ENCODE assay signal across 21 cellular contexts in genomic region chr10:78905015-78905939, GRCh38.
DNase-seq lines count a peak whose midpoint lies in the region; ATAC-seq and TF ChIP-seq lines count a peak whose summit lies in the region.
"Had no signal": no experiment of that assay in that cellular context is flagged by ENCODE, and none has a peak within 500 bp of the region (broad histone marks: within the 10 kb centered on the region; RNA-seq: fewer than 3 reads in every experiment).

No MANE protein-coding gene starts in this region.

- peak overlapping the region; percentile 43 for H3K27ac ChIP-seq in WERI-Rb-1
- H3K27ac ChIP-seq in foreskin keratinocyte, result no peak overlapping the region
- H3K27ac ChIP-seq: esophagus muscularis mucosa, gastrocnemius medialis, pancreas had no signal

- TF ChIP-seq CTCF in WERI-Rb-1 (IDR thresholded peaks at IDR 0.05; ENCODE audit: low read depth, low read length) (no peak), foreskin keratinocyte (conservative IDR thresholded peaks at IDR 0.05) (no peak)

- H3K36me3 ChIP-seq in WERI-Rb-1, result no peaks in the 10 kb centered on the region
- H3K36me3 ChIP-seq: esophagus muscularis mucosa, gastrocnemius medialis, pancreas had no signal

- peak; percentile 39 for DNase-seq in NCI-H2171 treated with DMSO at 0.1 percent for 48 hours (lab: John Stamatoyannopoulos, UW)
- no peak for DNase-seq in NCI-H2171 (lab: John Stamatoyannopoulos, UW)
- DNase-seq in WERI-Rb-1, result peak; percentile 61
- DNase-seq in islet precursor cell, result peak; percentile 37
- peak; percentile 2 for DNase-seq in stimulated activated CD8-positive, alpha-beta memory T cell treated with anti-CD3 and anti-CD28 coated beads, Interleukin-4, amount 100 ng/mL, for 48 hours
- DNase-seq in AG08396 (ENCODE audit: low spot score), result no peak
- DNase-seq in foreskin keratinocyte, result no peak
- no peak for DNase-seq in dedifferentiated amniotic fluid mesenchymal stem cell (ENCODE audit: extremely low spot score)
- DNase-seq: activated CD4-positive, alpha-beta T cell treated with anti-CD3 and anti-CD28 coated beads, Interleukin-2, amount 50 U/mL, for 1 hour; activated effector memory CD4-positive, alpha-beta T cell treated with Interleukin-2 at 50 U/mL for 16 hours; activated naive CD8-positive, alpha-beta T cell treated with anti-CD3 and anti-CD28 coated beads, Interleukin-2, amount 10 ng/mL, durations not matched to agents 7 days and 5 days; effector memory CD8-positive, alpha-beta T cell; gastrocnemius medialis; GF-D8; KG1; left ventricle myocardium superior; natural killer cell; pancreas; T-helper 9 cell; trophoblast cell had no signal

- H3K27me3 ChIP-seq in WERI-Rb-1 (ENCODE audit: insufficient read depth, low read depth, severe bottlenecking) (no peaks in the 10 kb centered on the region), foreskin keratinocyte (peaks cover 7% of the 10 kb centered on the region)
- H3K27me3 ChIP-seq: esophagus muscularis mucosa, gastrocnemius medialis, pancreas had no signal

- no peak overlapping the region for H3K4me3 ChIP-seq in WERI-Rb-1 (ENCODE audit: low read depth, low read length)
- H3K4me3 ChIP-seq: esophagus muscularis mucosa, gastrocnemius medialis, pancreas had no signal

- no peaks in the 10 kb centered on the region for H3K4me1 ChIP-seq in foreskin keratinocyte
- H3K4me1 ChIP-seq: gastrocnemius medialis, pancreas had no signal

- ATAC-seq in foreskin keratinocyte, result no peak
- ATAC-seq: effector memory CD8-positive, alpha-beta T cell; gastrocnemius medialis; left ventricle myocardium superior; natural killer cell; pancreas had no signal

- H3K9me3 ChIP-seq in WERI-Rb-1 (ENCODE audit: severe bottlenecking), result no peaks in the 10 kb centered on the region
- H3K9me3 ChIP-seq: esophagus muscularis mucosa, gastrocnemius medialis, pancreas had no signal

Comparison
In these comparisons a context has a peak if more than half of its experiments do, and no peak if none do; other contexts are left out.
1. DNase-seq: peak in NCI-H2171 treated with DMSO at 0.1 percent for 48 hours (single experiment), WERI-Rb-1 (single experiment), islet precursor cell (single experiment) and stimulated activated CD8-positive, alpha-beta memory T cell treated with anti-CD3 and anti-CD28 coated beads, Interleukin-4, amount 100 ng/mL, for 48 hours (single experiment); none in NCI-H2171 (single experiment), AG08396 (single experiment), foreskin keratinocyte (0 of 2) and dedifferentiated amniotic fluid mesenchymal stem cell (single experiment).